Comparison of ENCODE assay signal across 21 cellular contexts in the genomic region with DNA sequence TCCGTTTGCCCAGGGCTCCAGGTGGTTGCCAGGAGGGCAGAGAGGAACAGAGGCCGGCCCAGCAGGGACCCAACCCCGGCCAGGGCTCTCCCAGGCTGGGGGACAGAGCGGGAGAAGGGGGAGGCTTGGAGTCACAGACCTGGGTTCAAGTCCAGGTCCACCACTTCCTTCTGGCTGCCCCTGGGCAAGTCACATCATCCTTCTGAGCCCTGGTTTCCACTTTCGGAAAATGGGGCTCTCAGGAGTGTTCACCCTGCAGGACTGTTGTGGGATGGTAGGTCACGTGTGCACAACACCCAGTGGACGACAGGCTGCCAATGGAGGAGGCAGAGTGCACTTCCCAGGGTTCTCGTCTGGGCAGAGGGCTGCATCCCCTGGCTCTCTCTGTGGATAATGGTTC.
"Had no signal": no experiment of that assay in that cellular context is flagged by ENCODE, and none has a peak within 500 bp of the region (broad histone marks: within the 10 kb centered on the region; RNA-seq: fewer than 3 reads in every experiment).

No MANE protein-coding gene starts in this region.

- H3K36me3 ChIP-seq: adrenal gland, breast epithelium, esophagus muscularis mucosa, gastroesophageal sphincter, heart right ventricle, neutrophil, thyroid gland had no signal

- H3K27me3 ChIP-seq: adrenal gland, neutrophil, thyroid gland had no signal

- H3K27ac ChIP-seq: adrenal gland, breast epithelium, esophagus muscularis mucosa, gastroesophageal sphincter, heart right ventricle, neutrophil, thyroid gland had no signal

- H3K9me3 Mint-ChIP-seq: activated B cell treated with CpG ODN at 0.5 μM for 24 hours; activated CD4-positive, alpha-beta memory T cell treated with anti-CD3 and anti-CD28 coated beads, Interleukin-2, amount 10 ng/mL, durations not matched to agents 7 days and 5 days; activated T-helper 17 cell treated with anti-CD3 and anti-CD28 coated beads, Interleukin-2, amount 50 U/mL, for 72 hours; T-cell had no signal

- FAIRE-seq: astrocyte had no signal

- H3K4me3 ChIP-seq: adrenal gland, breast epithelium, esophagus muscularis mucosa, gastroesophageal sphincter, heart right ventricle, thyroid gland had no signal

- H3K9me3 ChIP-seq: adrenal gland, breast epithelium, esophagus muscularis mucosa, gastroesophageal sphincter, heart right ventricle, neutrophil, thyroid gland had no signal

- H3K4me1 Mint-ChIP-seq: activated B cell treated with CpG ODN at 0.5 μM for 24 hours; activated CD4-positive, alpha-beta memory T cell treated with anti-CD3 and anti-CD28 coated beads, Interleukin-2, amount 10 ng/mL, durations not matched to agents 7 days and 5 days; activated CD8-positive, alpha-beta memory T cell treated with anti-CD3 and anti-CD28 coated beads, Interleukin-2, amount 10 ng/mL, durations not matched to agents 7 days and 5 days; activated T-helper 17 cell treated with anti-CD3 and anti-CD28 coated beads, Interleukin-2, amount 50 U/mL, for 72 hours; naive thymus-derived CD4-positive, alpha-beta T cell; T-cell had no signal

- H3K36me3 Mint-ChIP-seq: activated CD8-positive, alpha-beta memory T cell treated with anti-CD3 and anti-CD28 coated beads, Interleukin-2, amount 10 ng/mL, durations not matched to agents 7 days and 5 days; naive thymus-derived CD4-positive, alpha-beta T cell; T-cell had no signal

- DNase-seq: activated B cell treated with CpG ODN at 0.5 μM for 24 hours; activated CD4-positive, alpha-beta memory T cell treated with anti-CD3 and anti-CD28 coated beads, Interleukin-2, amount 10 ng/mL, durations not matched to agents 7 days and 5 days; activated CD4-positive, alpha-beta T cell treated with anti-CD3 and anti-CD28 coated beads for 4 hours; activated CD8-positive, alpha-beta memory T cell treated with anti-CD3 and anti-CD28 coated beads, Interleukin-2, amount 10 ng/mL, durations not matched to agents 7 days and 5 days; activated naive CD4-positive, alpha-beta T cell treated with anti-CD3 and anti-CD28 coated beads, Interleukin-2, amount 50 U/mL, for 16 hours; adrenal gland; cerebellar nuclear complex; effector CD4-positive, alpha-beta T cell; heart right ventricle; mesendoderm; naive thymus-derived CD4-positive, alpha-beta T cell; stimulated activated CD4-positive, alpha-beta T cell treated with anti-CD3 and anti-CD28 coated beads, Interleukin-2, amount 100 ng/mL, for 24 hours; stimulated activated naive CD4-positive, alpha-beta T cell treated with Interleukin-2 at 50 U/mL for 16 hours; T-cell; thyroid gland had no signal

- H3K4me1 ChIP-seq: adrenal gland, breast epithelium, esophagus muscularis mucosa, gastroesophageal sphincter, heart right ventricle had no signal

- H3K27ac Mint-ChIP-seq: activated B cell treated with CpG ODN at 0.5 μM for 24 hours; activated CD4-positive, alpha-beta memory T cell treated with anti-CD3 and anti-CD28 coated beads, Interleukin-2, amount 10 ng/mL, durations not matched to agents 7 days and 5 days; activated CD8-positive, alpha-beta memory T cell treated with anti-CD3 and anti-CD28 coated beads, Interleukin-2, amount 10 ng/mL, durations not matched to agents 7 days and 5 days; activated T-helper 17 cell treated with anti-CD3 and anti-CD28 coated beads, Interleukin-2, amount 50 U/mL, for 72 hours; naive thymus-derived CD4-positive, alpha-beta T cell; T-cell had no signal

- ATAC-seq: activated CD8-positive, alpha-beta memory T cell treated with anti-CD3 and anti-CD28 coated beads, Interleukin-2, amount 10 ng/mL, durations not matched to agents 7 days and 5 days; activated T-helper 17 cell treated with anti-CD3 and anti-CD28 coated beads, Interleukin-2, amount 50 U/mL, for 72 hours; gastroesophageal sphincter; heart right ventricle; naive thymus-derived CD4-positive, alpha-beta T cell; T-cell had no signal

- H3K4me3 Mint-ChIP-seq: activated B cell treated with CpG ODN at 0.5 μM for 24 hours; activated CD4-positive, alpha-beta memory T cell treated with anti-CD3 and anti-CD28 coated beads, Interleukin-2, amount 10 ng/mL, durations not matched to agents 7 days and 5 days; activated CD8-positive, alpha-beta memory T cell treated with anti-CD3 and anti-CD28 coated beads, Interleukin-2, amount 10 ng/mL, durations not matched to agents 7 days and 5 days; activated T-helper 17 cell treated with anti-CD3 and anti-CD28 coated beads, Interleukin-2, amount 50 U/mL, for 72 hours; naive thymus-derived CD4-positive, alpha-beta T cell; T-cell had no signal

- H3K27me3 Mint-ChIP-seq: activated CD4-positive, alpha-beta memory T cell treated with anti-CD3 and anti-CD28 coated beads, Interleukin-2, amount 10 ng/mL, durations not matched to agents 7 days and 5 days; activated CD8-positive, alpha-beta memory T cell treated with anti-CD3 and anti-CD28 coated beads, Interleukin-2, amount 10 ng/mL, durations not matched to agents 7 days and 5 days; activated T-helper 17 cell treated with anti-CD3 and anti-CD28 coated beads, Interleukin-2, amount 50 U/mL, for 72 hours had no signal
